ENCODE assay signal across 1 cellular context in the genomic region with DNA sequence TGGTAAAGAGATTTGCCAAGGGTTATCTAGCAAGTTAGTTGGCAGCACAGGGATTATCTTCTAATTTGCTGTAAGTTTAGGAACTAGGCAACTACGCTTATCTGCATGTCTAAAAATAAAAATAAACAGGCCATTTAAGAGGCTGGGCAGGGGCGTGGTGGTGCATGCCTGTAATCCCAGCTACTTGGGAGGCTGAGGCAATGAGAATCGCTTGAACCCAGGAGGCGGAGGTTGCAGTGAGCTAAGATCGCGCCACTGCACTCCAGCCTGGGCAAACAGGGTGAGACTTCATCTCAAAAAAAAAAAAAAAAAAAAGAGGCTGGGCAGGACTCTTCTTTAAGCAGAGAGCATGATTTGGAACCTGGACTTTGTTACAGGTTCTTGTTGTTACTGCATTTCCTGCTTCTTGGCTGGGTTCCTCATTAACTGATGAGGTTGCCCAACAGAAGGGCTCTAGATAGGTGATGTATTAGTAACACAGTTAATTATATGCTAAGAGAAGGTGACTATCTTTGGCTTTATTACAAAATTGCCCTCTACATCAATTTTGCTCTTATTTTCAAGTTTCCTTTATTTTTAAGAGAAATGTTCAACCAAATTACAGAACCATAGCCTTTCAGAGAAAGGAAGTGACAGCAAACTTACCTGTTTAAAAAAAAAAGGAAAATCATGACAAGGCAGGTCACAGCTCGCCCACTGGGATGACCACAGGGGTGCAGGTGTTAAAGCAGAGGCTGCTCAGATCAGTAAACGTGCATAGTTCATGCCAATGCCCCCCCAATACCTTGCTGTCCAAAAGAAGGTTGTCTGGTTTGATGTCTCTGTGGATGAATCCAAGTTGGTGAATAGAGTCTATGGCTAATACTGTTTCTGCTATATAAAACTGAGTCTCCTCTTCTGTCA.
TF ChIP-seq lines count a peak whose summit lies in the region.

No MANE protein-coding gene starts in this region.

TF ChIP-seq in SK-N-SH, 30 proteins besides CTCF, POLR2A, EP300 and RAD21 (continued from another document):
- TF ChIP-seq JUND (IDR thresholded peaks at IDR 0.05) (no peak), TCF12 (IDR thresholded peaks at IDR 0.05) (no peak), FOSL2 (IDR thresholded peaks at IDR 0.05; ENCODE audit: borderline replicate concordance, low read depth) (no peak), YY1 (IDR thresholded peaks at IDR 0.05; ENCODE audit: low read depth) (no peak), REST (IDR thresholded peaks at IDR 0.05; ENCODE audit: low read depth, low read length) (no peak), SIN3A (IDR thresholded peaks at IDR 0.05; ENCODE audit: borderline replicate concordance, low read depth, low read length) (no peak), RXRA (IDR thresholded peaks at IDR 0.05; ENCODE audit: borderline replicate concordance, low read depth) (no peak), GABPA (IDR thresholded peaks at IDR 0.05; ENCODE audit: low read depth) (no peak), RCOR1 (IDR thresholded peaks at IDR 0.05; ENCODE audit: low read length) (no peak), NRF1 (IDR thresholded peaks at IDR 0.05; ENCODE audit: low read depth, low read length) (no peak), MEF2A (IDR thresholded peaks at IDR 0.05; ENCODE audit: borderline replicate concordance, low read depth) (no peak), NFIC (IDR thresholded peaks at IDR 0.05; ENCODE audit: borderline replicate concordance) (no peak), RFX5 (IDR thresholded peaks at IDR 0.05; ENCODE audit: low read length) (no peak), GATA2 (CRISPR knock-in tag; IDR thresholded peaks at IDR 0.05) (no peak)
- TF ChIP-seq, protein P1, sequence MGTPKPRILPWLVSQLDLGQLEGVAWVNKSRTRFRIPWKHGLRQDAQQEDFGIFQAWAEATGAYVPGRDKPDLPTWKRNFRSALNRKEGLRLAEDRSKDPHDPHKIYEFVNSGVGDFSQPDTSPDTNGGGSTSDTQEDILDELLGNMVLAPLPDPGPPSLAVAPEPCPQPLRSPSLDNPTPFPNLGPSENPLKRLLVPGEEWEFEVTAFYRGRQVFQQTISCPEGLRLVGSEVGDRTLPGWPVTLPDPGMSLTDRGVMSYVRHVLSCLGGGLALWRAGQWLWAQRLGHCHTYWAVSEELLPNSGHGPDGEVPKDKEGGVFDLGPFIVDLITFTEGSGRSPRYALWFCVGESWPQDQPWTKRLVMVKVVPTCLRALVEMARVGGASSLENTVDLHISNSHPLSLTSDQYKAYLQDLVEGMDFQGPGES (IDR thresholded peaks at IDR 0.05; ENCODE audit: low read depth, low read length) = no peak
- TF ChIP-seq, protein P2, sequence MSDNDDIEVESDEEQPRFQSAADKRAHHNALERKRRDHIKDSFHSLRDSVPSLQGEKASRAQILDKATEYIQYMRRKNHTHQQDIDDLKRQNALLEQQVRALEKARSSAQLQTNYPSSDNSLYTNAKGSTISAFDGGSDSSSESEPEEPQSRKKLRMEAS (IDR thresholded peaks at IDR 0.05; ENCODE audit: low read depth) = no peak
